Comparison of ENCODE assay signal across 14 cellular contexts in the genomic region with DNA sequence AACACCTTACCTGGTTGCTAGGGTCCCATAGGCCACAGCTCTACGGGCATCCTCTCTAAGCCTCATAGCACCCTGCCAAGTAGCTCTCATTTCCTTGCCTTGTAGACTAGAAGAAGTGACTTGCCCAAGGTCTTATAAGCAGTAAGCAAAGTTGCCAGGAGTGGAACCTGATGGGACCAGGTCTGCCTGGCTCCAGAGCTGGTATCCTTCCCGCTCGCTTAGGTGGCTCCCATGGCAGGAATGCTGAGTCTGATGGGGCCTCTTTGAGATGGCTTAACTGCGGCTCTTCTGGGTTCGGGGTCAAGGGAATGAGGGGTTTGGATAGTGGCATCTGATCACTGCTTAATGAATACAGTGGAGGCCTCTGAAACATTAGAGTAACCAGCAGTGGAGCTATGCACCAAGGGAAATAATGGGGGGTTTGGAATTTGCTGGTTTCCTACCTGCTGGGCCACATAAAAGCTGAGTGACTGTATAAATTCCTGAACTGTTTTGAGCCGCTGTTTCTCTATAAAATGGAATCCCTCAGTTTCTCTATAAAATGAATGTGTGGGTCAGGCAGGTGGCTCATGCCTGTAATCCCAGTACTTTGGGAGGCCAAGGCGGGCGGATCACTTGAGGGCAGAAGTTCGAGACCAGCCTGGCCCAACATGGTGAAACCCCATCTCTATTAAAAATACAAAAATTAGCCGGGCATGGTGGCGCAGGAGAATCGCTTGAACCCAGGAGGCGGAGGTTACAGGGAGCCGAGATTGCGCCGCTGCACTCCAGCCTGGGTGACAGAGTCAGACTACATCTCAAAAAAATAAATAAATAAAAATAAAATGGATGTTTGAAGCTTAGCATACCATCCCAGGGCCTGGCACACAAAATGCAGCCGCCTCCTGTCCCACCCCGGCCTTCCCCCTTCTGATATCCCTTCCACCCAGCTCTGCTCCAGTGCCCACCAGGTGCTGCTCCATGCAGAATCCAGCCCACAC. TPM values are rescaled to one million over a fixed set of nuclear protein-coding genes. Genes with fewer than 3 reads are reported as not detected.
DNase-seq lines count a peak whose midpoint lies in the region; ATAC-seq, FAIRE-seq and TF ChIP-seq lines count a peak whose summit lies in the region.
"Had no signal": no experiment of that assay in that cellular context is flagged by ENCODE, and none has a peak within 500 bp of the region (broad histone marks: within the 10 kb centered on the region; RNA-seq: fewer than 3 reads in every experiment).

No MANE protein-coding gene starts in this region.

- no peak for ATAC-seq in HG03097 (IDR thresholded peaks at IDR 0.05; ENCODE audit: low FRiP score, unreplicated experiment)
- no peak for ATAC-seq in GM18868 (IDR thresholded peaks at IDR 0.05; ENCODE audit: unreplicated experiment)

- H3K4me3 ChIP-seq in HUES64 (ENCODE audit: low read length), result no peak overlapping the region
- no peak overlapping the region for H3K4me3 ChIP-seq in coronary artery
- H3K4me3 ChIP-seq in kidney (ENCODE audit: low read length in 2 of 2), result no peak overlapping the region
- H3K4me3 ChIP-seq in spleen, result no peak overlapping the region
- H3K4me3 ChIP-seq: K562 had no signal

- 95% methylated on average over 18 of the region's 18 CpGs for WGBS in HUES64
- 92 to 98% (median 96%) methylated on average over 16 to 18 of the region's 18 CpGs for WGBS in spleen, 5 donors

- H3K9ac ChIP-seq in HUES64 (ENCODE audit: low read depth, low read length) (no peak overlapping the region), kidney (ENCODE audit: low read length in 2 of 2) (no peak overlapping the region)

- H3K36me3 ChIP-seq in HUES64 (ENCODE audit: insufficient read depth, low read length), result no peaks in the 10 kb centered on the region
- H3K36me3 ChIP-seq in kidney (ENCODE audit: control insufficient read depth in 1 of 2, insufficient read depth in 2 of 2, low read length in 2 of 2), result peaks cover 5 to 33% of the 10 kb centered on the region in 2 donors
- no peaks in the 10 kb centered on the region for H3K36me3 ChIP-seq in spleen

- TF ChIP-seq CTCF in coronary artery (IDR thresholded peaks at IDR 0.05), result no peak
- no peak for TF ChIP-seq CTCF in kidney (IDR thresholded peaks at IDR 0.05; ENCODE audit: borderline replicate concordance, extremely low read depth, insufficient read depth)
- TF ChIP-seq CTCF in spleen (IDR thresholded peaks at IDR 0.05 in 8 of 11, conservative IDR thresholded peaks at IDR 0.05 in 3 of 11), result no peak

- H3K27ac ChIP-seq in HUES64 (ENCODE audit: low read depth, low read length), result peak overlapping the region; percentile 50; the same call in 1 of the 2 replicates
- H3K27ac ChIP-seq in coronary artery, result no peak overlapping the region
- no peak overlapping the region for H3K27ac ChIP-seq in kidney (ENCODE audit: low read depth in 2 of 2, low read length in 2 of 2)
- H3K27ac ChIP-seq in spleen, result no peak overlapping the region

- TF ChIP-seq POLR2A in spleen (IDR thresholded peaks at IDR 0.05), result no peak

- H3K27me3 ChIP-seq in HUES64 (ENCODE audit: insufficient read depth, low read length), result no peaks in the 10 kb centered on the region
- H3K27me3 ChIP-seq in spleen (replicated peaks in 1 of 7), result no peaks in the 10 kb centered on the region

- H3K9me3 ChIP-seq in HUES64 (ENCODE audit: insufficient read depth, low read depth, low read length), result no peaks in the 10 kb centered on the region
- no peaks in the 10 kb centered on the region for H3K9me3 ChIP-seq in kidney (ENCODE audit: control insufficient read depth in 1 of 2, low read length in 2 of 2)
- no peaks in the 10 kb centered on the region for H3K9me3 ChIP-seq in spleen

- peaks cover 7% of the 10 kb centered on the region for H3K4me1 ChIP-seq in HUES64 (ENCODE audit: insufficient read depth, low read length)
- no peaks in the 10 kb centered on the region for H3K4me1 ChIP-seq in kidney (ENCODE audit: control insufficient read depth in 1 of 2, insufficient read depth in 1 of 2, low read depth in 1 of 2, low read length in 2 of 2)
- peaks cover 0 to 11% (median 2%) of the 10 kb centered on the region in 6 donors for H3K4me1 ChIP-seq in spleen

- DNase-seq in coronary artery (ENCODE audit: low spot score) (peak; percentile 45), kidney (peak; percentile 51), spleen (peak; percentile 49), epidermal melanocyte (ENCODE audit: insufficient read length, low spot score) (no peak)
- DNase-seq: DMS79 treated with DMSO at 0.1 percent for 48 hours, HCEC 1CT, NCI-H1105, NCI-H2227 treated with DMSO at 0.1 percent for 48 hours had no signal

- intact Hi-C loops in kidney (cut with DNase I), result no loop called here
- intact Hi-C loops in spleen (cut with DNase I; ENCODE audit: low total_unique reads), result no loop called here

- no peak for FAIRE-seq in kidney (lab: Jason Lieb, UNC)
- FAIRE-seq: K562 had no signal

RNA-seq across cellular contexts. Expression of a gene that starts 12.4 kb away (rescaled TPM):
- polyA plus RNA-seq in HUES64 (2013, experiment 1 of 2), result not detected
- not detected for polyA plus RNA-seq in HUES64 (2013, experiment 2 of 2)
- not detected for total RNA-seq in kidney
- polyA plus RNA-seq in kidney (ENCODE audit: insufficient read depth, low read depth, low replicate concordance), result 237 TPM
- 1 to 10 TPM in 1 of 7 donors, under 1 TPM in 5, not detected in 1; 0.70 to 1.2 (median 0.75) TPM for total RNA-seq in spleen
- polyA plus RNA-seq in spleen, result 1 to 10 TPM; 2.9 to 4.2 (median 3.8) TPM
- total RNA-seq: K562 had no signal
- polyA plus RNA-seq: AG04450, CD14-positive monocyte, K562 had no signal

RNA-seq across cellular contexts. Expression of a gene that starts 30.7 kb away (rescaled TPM):
- 0.05 TPM for polyA plus RNA-seq in HUES64 (2013, experiment 1 of 2)
- polyA plus RNA-seq in HUES64 (2013, experiment 2 of 2), result not detected
- 5.4 TPM for total RNA-seq in kidney
- 3.8 TPM for polyA plus RNA-seq in kidney (ENCODE audit: insufficient read depth, low read depth, low replicate concordance)
- 1 to 10 TPM; 1.1 to 3.6 (median 1.6) TPM for total RNA-seq in spleen
- polyA plus RNA-seq in spleen, result 1 to 10 TPM in 1 of 3 donors, under 1 TPM in 2; 0.36 to 1.2 (median 0.58) TPM
- total RNA-seq: K562 had no signal
- polyA plus RNA-seq: AG04450, CD14-positive monocyte, K562 had no signal
